ENCODE assay signal across 39 cellular contexts in the genomic region with DNA sequence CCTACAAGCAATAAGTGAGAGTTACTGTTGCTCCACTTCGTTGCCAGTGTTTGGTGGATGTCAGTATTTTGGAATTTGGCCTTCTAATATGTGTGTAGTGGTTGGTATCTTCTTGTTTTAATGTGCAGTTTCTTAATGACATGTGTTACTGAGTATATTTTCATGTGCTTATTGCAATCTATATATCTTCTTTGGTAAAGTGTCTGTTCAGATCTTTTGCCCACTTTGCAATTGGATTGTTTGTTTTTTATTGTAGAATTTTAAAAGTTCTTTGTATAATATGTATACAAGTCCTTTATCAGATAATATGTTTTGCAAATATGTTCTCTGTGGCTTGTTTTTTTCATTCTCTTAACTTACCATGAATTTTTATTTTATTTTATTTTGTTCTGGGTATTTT. TPM values are rescaled to one million over a fixed set of nuclear protein-coding genes. Genes with fewer than 3 reads are reported as not detected.
"Had no signal": no experiment of that assay in that cellular context is flagged by ENCODE, and none has a peak within 500 bp of the region (broad histone marks: within the 10 kb centered on the region; RNA-seq: fewer than 3 reads in every experiment).

No MANE protein-coding gene starts in this region.

- H3K27ac ChIP-seq: adrenal gland, ascending aorta, body of pancreas, brain microvascular endothelial cell, breast epithelium, cardiac muscle cell had no signal

- H3K36me3 ChIP-seq: adrenal gland, ascending aorta, brain microvascular endothelial cell, breast epithelium, cardiac muscle cell had no signal

- DNase-seq: activated effector memory CD4-positive, alpha-beta T cell treated with anti-CD3 and anti-CD28 coated beads, Interleukin-2, amount 50 U/mL, for 16 hours; activated effector memory CD4-positive, alpha-beta T cell treated with Interleukin-2 at 50 U/mL for 16 hours; activated gamma-delta T cell; activated gamma-delta T cell treated with Interleukin-2 at 50 U/mL for 16 hours; activated naive CD4-positive, alpha-beta T cell; activated naive CD4-positive, alpha-beta T cell treated with anti-CD3 and anti-CD28 coated beads for 36 hours; activated naive CD4-positive, alpha-beta T cell treated with anti-CD3 and anti-CD28 coated beads, Interleukin-2, amount 10 ng/mL, durations not matched to agents 7 days and 5 days; activated naive CD4-positive, alpha-beta T cell treated with anti-CD3 and anti-CD28 coated beads, Interleukin-2, amount 50 U/mL, for 16 hours; activated naive CD4-positive, alpha-beta T cell treated with Interleukin-2 at 50 U/mL for 16 hours; activated naive CD8-positive, alpha-beta T cell treated with anti-CD3 and anti-CD28 coated beads for 36 hours; activated naive CD8-positive, alpha-beta T cell treated with anti-CD3 and anti-CD28 coated beads, Interleukin-2, amount 10 ng/mL, durations not matched to agents 7 days and 5 days; activated naive CD8-positive, alpha-beta T cell treated with anti-CD3 and anti-CD28 coated beads, Interleukin-2, amount 50 U/mL, for 24 hours; activated T-cell treated with anti-CD3 and anti-CD28 coated beads, Interleukin-2, amount 50 U/mL, for 24 hours; activated T-cell treated with anti-CD3 and anti-CD28 coated beads, Interleukin-2, amount 50 U/mL, for 4 hours; activated T-cell treated with anti-CD3 and anti-CD28 coated beads, Interleukin-2, amount 50 U/mL, for 48 hours; activated T-cell treated with anti-CD3 and anti-CD28 coated beads, Interleukin-2, amount 50 U/mL, for 72 hours; adrenal gland; amniotic stem cell; amygdala; anterior cingulate cortex; aorta; body of pancreas; brain microvascular endothelial cell; caudate nucleus; central memory CD4-positive, alpha-beta T cell; cerebellar nuclear complex had no signal

- H3K4me1 ChIP-seq: adrenal gland, ascending aorta, body of pancreas, breast epithelium had no signal

- H3K27me3 ChIP-seq: adrenal gland, ascending aorta, body of pancreas, brain microvascular endothelial cell, breast epithelium, cardiac muscle cell had no signal

- H3K4me3 ChIP-seq: adrenal gland, ascending aorta, body of pancreas, breast epithelium, cardiac muscle cell had no signal

- FAIRE-seq: astrocyte, bronchial epithelial cell had no signal

- ATAC-seq: activated naive CD4-positive, alpha-beta T cell treated with anti-CD3 and anti-CD28 coated beads, Interleukin-2, amount 50 U/mL, for 72 hours; activated naive CD8-positive, alpha-beta T cell treated with anti-CD3 and anti-CD28 coated beads, Interleukin-2, amount 50 U/mL, for 24 hours; activated T-cell treated with anti-CD3 and anti-CD28 coated beads, Interleukin-2, amount 50 U/mL, for 4 hours; activated T-cell treated with anti-CD3 and anti-CD28 coated beads, Interleukin-2, amount 50 U/mL, for 72 hours; activated T-helper 17 cell treated with anti-CD3 and anti-CD28 coated beads, Interleukin-2, amount 50 U/mL, for 72 hours; body of pancreas had no signal

- H3K9me3 ChIP-seq: adrenal gland, ascending aorta had no signal

RNA-seq across cellular contexts. Expression of a gene that starts 7.7 kb away (rescaled TPM):
- total RNA-seq: activated naive CD4-positive, alpha-beta T cell treated with anti-CD3 and anti-CD28 coated beads for 36 hours; activated naive CD4-positive, alpha-beta T cell treated with anti-CD3 and anti-CD28 coated beads, Interleukin-2, amount 50 U/mL, for 72 hours; activated naive CD8-positive, alpha-beta T cell treated with anti-CD3 and anti-CD28 coated beads for 36 hours; activated naive CD8-positive, alpha-beta T cell treated with anti-CD3 and anti-CD28 coated beads, Interleukin-2, amount 10 ng/mL, durations not matched to agents 7 days and 5 days; activated T-cell treated with anti-CD3 and anti-CD28 coated beads, Interleukin-2, amount 50 U/mL, for 4 hours; activated T-cell treated with anti-CD3 and anti-CD28 coated beads, Interleukin-2, amount 50 U/mL, for 72 hours; activated T-helper 1 cell treated with anti-CD3 and anti-CD28 coated beads, Interleukin-12 subunit alpha, Interleukin-12 subunit beta, Interleukin-2, Interleukin-4 antibody, amounts not matched to agents 30 ng/mL and 10 ng/mL and 1 ng/mL, durations not matched to agents 14 hours and 24 hours and 36 hours; activated T-helper 17 cell treated with anti-CD3 and anti-CD28 coated beads, Interleukin-2, amount 50 U/mL, for 72 hours; activated T-helper 2 cell treated with anti-CD3 and anti-CD28 coated beads, Interferon-gamma antibody, Interleukin-2, Interleukin-4, amounts not matched to agents 10 μg/mL and 5 μg/mL and 100 μg/mL, durations not matched to agents 14 hours and 24 hours and 36 hours; adrenal gland; aorta; ascending aorta; astrocyte; body of pancreas; breast epithelium; bronchial epithelial cell; cardiac muscle cell; cardiac septum; cerebellum; chondrocyte had no signal
- polyA plus RNA-seq: adipose tissue, adrenal gland, aorta, cardiac muscle cell had no signal

RNA-seq across cellular contexts. Expression of a gene that starts 34.1 kb away (rescaled TPM):
- total RNA-seq: activated naive CD4-positive, alpha-beta T cell treated with anti-CD3 and anti-CD28 coated beads for 36 hours; activated naive CD4-positive, alpha-beta T cell treated with anti-CD3 and anti-CD28 coated beads, Interleukin-2, amount 50 U/mL, for 72 hours; activated naive CD8-positive, alpha-beta T cell treated with anti-CD3 and anti-CD28 coated beads for 36 hours; activated naive CD8-positive, alpha-beta T cell treated with anti-CD3 and anti-CD28 coated beads, Interleukin-2, amount 10 ng/mL, durations not matched to agents 7 days and 5 days; activated T-cell treated with anti-CD3 and anti-CD28 coated beads, Interleukin-2, amount 50 U/mL, for 4 hours; activated T-cell treated with anti-CD3 and anti-CD28 coated beads, Interleukin-2, amount 50 U/mL, for 72 hours; activated T-helper 1 cell treated with anti-CD3 and anti-CD28 coated beads, Interleukin-12 subunit alpha, Interleukin-12 subunit beta, Interleukin-2, Interleukin-4 antibody, amounts not matched to agents 30 ng/mL and 10 ng/mL and 1 ng/mL, durations not matched to agents 14 hours and 24 hours and 36 hours; activated T-helper 17 cell treated with anti-CD3 and anti-CD28 coated beads, Interleukin-2, amount 50 U/mL, for 72 hours; activated T-helper 2 cell treated with anti-CD3 and anti-CD28 coated beads, Interferon-gamma antibody, Interleukin-2, Interleukin-4, amounts not matched to agents 10 μg/mL and 5 μg/mL and 100 μg/mL, durations not matched to agents 14 hours and 24 hours and 36 hours; astrocyte; bronchial epithelial cell; cardiac muscle cell; chondrocyte had no signal
- polyA plus RNA-seq: cardiac muscle cell had no signal

RNA-seq across cellular contexts. Expression of a gene that starts 38.2 kb away (rescaled TPM):
- total RNA-seq: activated naive CD4-positive, alpha-beta T cell treated with anti-CD3 and anti-CD28 coated beads for 36 hours; activated naive CD4-positive, alpha-beta T cell treated with anti-CD3 and anti-CD28 coated beads, Interleukin-2, amount 50 U/mL, for 72 hours; activated naive CD8-positive, alpha-beta T cell treated with anti-CD3 and anti-CD28 coated beads for 36 hours; activated naive CD8-positive, alpha-beta T cell treated with anti-CD3 and anti-CD28 coated beads, Interleukin-2, amount 10 ng/mL, durations not matched to agents 7 days and 5 days; activated T-cell treated with anti-CD3 and anti-CD28 coated beads, Interleukin-2, amount 50 U/mL, for 4 hours; activated T-cell treated with anti-CD3 and anti-CD28 coated beads, Interleukin-2, amount 50 U/mL, for 72 hours; activated T-helper 1 cell treated with anti-CD3 and anti-CD28 coated beads, Interleukin-12 subunit alpha, Interleukin-12 subunit beta, Interleukin-2, Interleukin-4 antibody, amounts not matched to agents 30 ng/mL and 10 ng/mL and 1 ng/mL, durations not matched to agents 14 hours and 24 hours and 36 hours; activated T-helper 2 cell treated with anti-CD3 and anti-CD28 coated beads, Interferon-gamma antibody, Interleukin-2, Interleukin-4, amounts not matched to agents 10 μg/mL and 5 μg/mL and 100 μg/mL, durations not matched to agents 14 hours and 24 hours and 36 hours; adrenal gland; aorta; ascending aorta; astrocyte; body of pancreas; breast epithelium; bronchial epithelial cell; cardiac muscle cell; cardiac septum; cerebellum; chondrocyte had no signal
- polyA plus RNA-seq: adipose tissue, adrenal gland, aorta, cardiac muscle cell had no signal

RNA-seq across cellular contexts. Expression of a gene that starts 41.5 kb away (rescaled TPM):
- total RNA-seq: activated naive CD4-positive, alpha-beta T cell treated with anti-CD3 and anti-CD28 coated beads for 36 hours; activated naive CD8-positive, alpha-beta T cell treated with anti-CD3 and anti-CD28 coated beads for 36 hours; activated naive CD8-positive, alpha-beta T cell treated with anti-CD3 and anti-CD28 coated beads, Interleukin-2, amount 10 ng/mL, durations not matched to agents 7 days and 5 days; activated T-helper 1 cell treated with anti-CD3 and anti-CD28 coated beads, Interleukin-12 subunit alpha, Interleukin-12 subunit beta, Interleukin-2, Interleukin-4 antibody, amounts not matched to agents 30 ng/mL and 10 ng/mL and 1 ng/mL, durations not matched to agents 14 hours and 24 hours and 36 hours; activated T-helper 17 cell treated with anti-CD3 and anti-CD28 coated beads, Interleukin-2, amount 50 U/mL, for 72 hours; activated T-helper 2 cell treated with anti-CD3 and anti-CD28 coated beads, Interferon-gamma antibody, Interleukin-2, Interleukin-4, amounts not matched to agents 10 μg/mL and 5 μg/mL and 100 μg/mL, durations not matched to agents 14 hours and 24 hours and 36 hours; ascending aorta; astrocyte; body of pancreas; breast epithelium; bronchial epithelial cell; cardiac muscle cell; cerebellum; chondrocyte had no signal
- polyA plus RNA-seq: adrenal gland, aorta had no signal

RNA-seq across cellular contexts. Expression of a gene that starts 54.6 kb away (rescaled TPM):
- total RNA-seq: activated naive CD4-positive, alpha-beta T cell treated with anti-CD3 and anti-CD28 coated beads for 36 hours; activated naive CD4-positive, alpha-beta T cell treated with anti-CD3 and anti-CD28 coated beads, Interleukin-2, amount 50 U/mL, for 72 hours; activated naive CD8-positive, alpha-beta T cell treated with anti-CD3 and anti-CD28 coated beads for 36 hours; activated naive CD8-positive, alpha-beta T cell treated with anti-CD3 and anti-CD28 coated beads, Interleukin-2, amount 10 ng/mL, durations not matched to agents 7 days and 5 days; activated T-cell treated with anti-CD3 and anti-CD28 coated beads, Interleukin-2, amount 50 U/mL, for 4 hours; activated T-cell treated with anti-CD3 and anti-CD28 coated beads, Interleukin-2, amount 50 U/mL, for 72 hours; activated T-helper 1 cell treated with anti-CD3 and anti-CD28 coated beads, Interleukin-12 subunit alpha, Interleukin-12 subunit beta, Interleukin-2, Interleukin-4 antibody, amounts not matched to agents 30 ng/mL and 10 ng/mL and 1 ng/mL, durations not matched to agents 14 hours and 24 hours and 36 hours; activated T-helper 17 cell treated with anti-CD3 and anti-CD28 coated beads, Interleukin-2, amount 50 U/mL, for 72 hours; activated T-helper 2 cell treated with anti-CD3 and anti-CD28 coated beads, Interferon-gamma antibody, Interleukin-2, Interleukin-4, amounts not matched to agents 10 μg/mL and 5 μg/mL and 100 μg/mL, durations not matched to agents 14 hours and 24 hours and 36 hours; adrenal gland; aorta; ascending aorta; astrocyte; body of pancreas; breast epithelium; bronchial epithelial cell; cardiac muscle cell; cardiac septum; cerebellum; chondrocyte had no signal
- polyA plus RNA-seq: adipose tissue, adrenal gland, aorta, cardiac muscle cell had no signal
